Comparison of ENCODE assay signal across 10 cellular contexts in the genomic region with DNA sequence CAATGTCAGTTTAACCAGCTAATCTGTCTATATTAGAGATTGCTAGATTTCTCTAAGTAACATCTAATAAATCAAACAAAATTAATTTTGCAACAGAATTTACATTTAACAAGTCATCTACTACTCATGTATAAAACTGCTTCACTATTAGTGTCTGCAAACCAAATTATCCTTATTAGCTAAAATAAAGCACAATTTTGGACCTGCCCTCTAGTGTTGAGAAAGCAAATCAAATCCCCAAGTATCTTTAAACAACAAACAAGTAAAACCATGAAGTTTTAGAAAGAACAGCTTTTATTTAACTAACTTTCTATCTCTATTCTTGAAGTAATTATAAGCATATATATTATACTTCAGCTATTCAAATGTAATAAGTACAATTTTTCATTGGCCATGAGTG.
DNase-seq lines count a peak whose midpoint lies in the region; ATAC-seq and TF ChIP-seq lines count a peak whose summit lies in the region.
"Had no signal": no experiment of that assay in that cellular context is flagged by ENCODE, and none has a peak within 500 bp of the region (broad histone marks: within the 10 kb centered on the region; RNA-seq: fewer than 3 reads in every experiment).

No MANE protein-coding gene starts in this region.

- no peaks in the 10 kb centered on the region for H3K27me3 Mint-ChIP-seq in CD14-positive monocyte (ENCODE audit: low read depth in 3 of 3)
- no peaks in the 10 kb centered on the region for H3K27me3 Mint-ChIP-seq in activated T-helper 1 cell treated with anti-CD3 and anti-CD28 coated beads, Interleukin-12 subunit alpha, Interleukin-12 subunit beta, Interleukin-2, Interleukin-4 antibody, amounts not matched to agents 30 ng/mL and 10 ng/mL and 1 ng/mL, durations not matched to agents 14 hours and 24 hours and 36 hours (ENCODE audit: insufficient read depth)

- no peak overlapping the region for H3K4me2 ChIP-seq in mesenchymal stem cell (ENCODE audit: low read length, poor library complexity, severe bottlenecking)

- H3K27ac Mint-ChIP-seq in CD14-positive monocyte = no peak overlapping the region
- H3K27ac Mint-ChIP-seq in activated T-helper 1 cell treated with anti-CD3 and anti-CD28 coated beads, Interleukin-12 subunit alpha, Interleukin-12 subunit beta, Interleukin-2, Interleukin-4 antibody, amounts not matched to agents 30 ng/mL and 10 ng/mL and 1 ng/mL, durations not matched to agents 14 hours and 24 hours and 36 hours = no peak overlapping the region
- H3K27ac Mint-ChIP-seq: immature natural killer cell had no signal

- no peak overlapping the region for H3K9ac ChIP-seq in mesenchymal stem cell (ENCODE audit: low read length)

- no peak overlapping the region for H2BK5ac ChIP-seq in mesenchymal stem cell (ENCODE audit: low read depth, low read length, poor library complexity, severe bottlenecking)

- H3K4me1 ChIP-seq in body of pancreas (peaks cover 6% of the 10 kb centered on the region), mesenchymal stem cell (ENCODE audit: control insufficient read depth, insufficient read depth, low read depth, low read length) (no peaks in the 10 kb centered on the region)

- POLR2A ChIA-PET in HEK293T (lab: Yijun Ruan, JAX) = no interaction called here

- no peak for ATAC-seq in body of pancreas

- CTCF ChIA-PET in HEK293T (lab: Yijun Ruan, JAX) = interaction anchor here (0.5 to 0.6 kb wide), 2 partner anchors 31 to 119 kb away, joined by 3 read pairs; no protein-coding TSS in a partner anchor

- H3K18ac ChIP-seq in mesenchymal stem cell (ENCODE audit: low read depth in 1 of 2, low read length in 2 of 2) = no peak overlapping the region

- no peak for DNase-seq in CD14-positive monocyte (ENCODE audit: low spot score)
- DNase-seq in HL-60 (ENCODE audit: low read depth in 1 of 2, low spot score in 1 of 2) = no peak
- no peak for DNase-seq in body of pancreas
- DNase-seq in mesenchymal stem cell = peak; percentile 31
- no peak for DNase-seq in HT-29 (ENCODE audit: low spot score)
- no peak for DNase-seq in activated T-helper 1 cell treated with anti-CD3 and anti-CD28 coated beads, Interleukin-12 subunit alpha, Interleukin-12 subunit beta, Interleukin-2, Interleukin-4 antibody, amounts not matched to agents 30 ng/mL and 10 ng/mL and 1 ng/mL, durations not matched to agents 14 hours and 24 hours and 36 hours (ENCODE audit: low spot score)
- DNase-seq in NCI-H345 treated with DMSO at 0.1 percent for 48 hours (lab: John Stamatoyannopoulos, UW; ENCODE audit: unreplicated experiment) = no peak
- DNase-seq in HEK293T (ENCODE audit: extremely low spot score) = no peak
- DNase-seq: immature natural killer cell, NCI-H1105 had no signal

- H3K4ac ChIP-seq in mesenchymal stem cell (ENCODE audit: low read depth in 1 of 2, low read length in 2 of 2) = no peak overlapping the region

- TF ChIP-seq POLR2A in body of pancreas (IDR thresholded peaks at IDR 0.05) = no peak

- H3K4me3 Mint-ChIP-seq in CD14-positive monocyte = no peak overlapping the region
- H3K4me3 Mint-ChIP-seq in activated T-helper 1 cell treated with anti-CD3 and anti-CD28 coated beads, Interleukin-12 subunit alpha, Interleukin-12 subunit beta, Interleukin-2, Interleukin-4 antibody, amounts not matched to agents 30 ng/mL and 10 ng/mL and 1 ng/mL, durations not matched to agents 14 hours and 24 hours and 36 hours = no peak overlapping the region
- H3K4me3 Mint-ChIP-seq: immature natural killer cell had no signal

- H2AK5ac ChIP-seq in mesenchymal stem cell (ENCODE audit: low read length, severe bottlenecking) = no peak overlapping the region

- H3K9me3 ChIP-seq in body of pancreas (no peaks in the 10 kb centered on the region), mesenchymal stem cell (ENCODE audit: control insufficient read depth, low read length) (no peaks in the 10 kb centered on the region)

- no peak overlapping the region for H3K14ac ChIP-seq in mesenchymal stem cell (ENCODE audit: low read length in 2 of 2)

- no peak overlapping the region for H4K8ac ChIP-seq in mesenchymal stem cell (ENCODE audit: low read length)

- no peaks in the 10 kb centered on the region for H3K4me1 Mint-ChIP-seq in CD14-positive monocyte
- H3K4me1 Mint-ChIP-seq in activated T-helper 1 cell treated with anti-CD3 and anti-CD28 coated beads, Interleukin-12 subunit alpha, Interleukin-12 subunit beta, Interleukin-2, Interleukin-4 antibody, amounts not matched to agents 30 ng/mL and 10 ng/mL and 1 ng/mL, durations not matched to agents 14 hours and 24 hours and 36 hours (ENCODE audit: low read depth) = no peaks in the 10 kb centered on the region
- H3K4me1 Mint-ChIP-seq: immature natural killer cell had no signal

- H2BK15ac ChIP-seq in mesenchymal stem cell (ENCODE audit: low read depth, poor library complexity, severe bottlenecking) = no peak overlapping the region

- H3K36me3 ChIP-seq in body of pancreas (replicated peaks in 1 of 2; ENCODE audit: insufficient read depth in 1 of 2, low read depth in 2 of 2) (no peaks in the 10 kb centered on the region), mesenchymal stem cell (ENCODE audit: control insufficient read depth in 1 of 2, insufficient read depth in 2 of 2, low read depth in 1 of 2, low read length in 2 of 2) (peaks cover 3 to 34% of the 10 kb centered on the region in 2 experiments)

- H3K36me3 Mint-ChIP-seq in CD14-positive monocyte = peaks cover 30 to 33% of the 10 kb centered on the region in 2 donors
- H3K36me3 Mint-ChIP-seq in activated T-helper 1 cell treated with anti-CD3 and anti-CD28 coated beads, Interleukin-12 subunit alpha, Interleukin-12 subunit beta, Interleukin-2, Interleukin-4 antibody, amounts not matched to agents 30 ng/mL and 10 ng/mL and 1 ng/mL, durations not matched to agents 14 hours and 24 hours and 36 hours (ENCODE audit: low read depth) = peaks cover 5% of the 10 kb centered on the region

- TF ChIP-seq CTCF in CD14-positive monocyte (IDR thresholded peaks at IDR 0.05) = peak; percentile 59
- TF ChIP-seq CTCF in HL-60 (IDR thresholded peaks at IDR 0.05; ENCODE audit: insufficient read depth, low read length) = peak; percentile 10
- peak in 5 of 7 experiments; percentile 6 to 38 (median 28) for TF ChIP-seq CTCF in body of pancreas (IDR thresholded peaks at IDR 0.05)

- H3K27me3 ChIP-seq in HL-60 (ENCODE audit: insufficient read depth, poor library complexity, severe bottlenecking) (no peaks in the 10 kb centered on the region), body of pancreas (no peaks in the 10 kb centered on the region), mesenchymal stem cell (ENCODE audit: control insufficient read depth in 1 of 2, insufficient read depth in 1 of 2, low read length in 2 of 2) (no peaks in the 10 kb centered on the region)

- no peak overlapping the region for H3K23ac ChIP-seq in mesenchymal stem cell (ENCODE audit: low read length in 2 of 2)

- H2AFZ ChIP-seq in mesenchymal stem cell (ENCODE audit: low read depth, low read length) = no peak overlapping the region

- intact Hi-C loops in CD14-positive monocyte (cut with micrococcal nuclease) = no loop called here
- intact Hi-C loops in body of pancreas (cut with DNase I) = no loop called here
- intact Hi-C loops in activated T-helper 1 cell treated with anti-CD3 and anti-CD28 coated beads, Interleukin-12 subunit alpha, Interleukin-12 subunit beta, Interleukin-2, Interleukin-4 antibody, amounts not matched to agents 30 ng/mL and 10 ng/mL and 1 ng/mL, durations not matched to agents 14 hours and 24 hours and 36 hours (cut with micrococcal nuclease) = no loop called here

- H3K79me1 ChIP-seq in mesenchymal stem cell (replicated peaks; ENCODE audit: low read length, poor library complexity, severe bottlenecking) = no peaks in the 10 kb centered on the region

- no peak overlapping the region for H2BK12ac ChIP-seq in mesenchymal stem cell (ENCODE audit: low read length in 2 of 2)

- H3K4me3 ChIP-seq in HL-60 (replicated peaks; ENCODE audit: insufficient read depth, low read length) (no peak overlapping the region), body of pancreas (no peak overlapping the region), mesenchymal stem cell (ENCODE audit: insufficient read depth in 1 of 2, low read depth in 1 of 2, low read length in 2 of 2) (no peak overlapping the region)

- H3K27ac ChIP-seq in HL-60 (replicated peaks) (no peak overlapping the region), body of pancreas (no peak overlapping the region), mesenchymal stem cell (ENCODE audit: low read length, poor library complexity, severe bottlenecking) (no peak overlapping the region)

- no peaks in the 10 kb centered on the region for H3K9me3 Mint-ChIP-seq in CD14-positive monocyte
- H3K9me3 Mint-ChIP-seq in activated T-helper 1 cell treated with anti-CD3 and anti-CD28 coated beads, Interleukin-12 subunit alpha, Interleukin-12 subunit beta, Interleukin-2, Interleukin-4 antibody, amounts not matched to agents 30 ng/mL and 10 ng/mL and 1 ng/mL, durations not matched to agents 14 hours and 24 hours and 36 hours = no peaks in the 10 kb centered on the region
- H3K9me3 Mint-ChIP-seq: immature natural killer cell had no signal

- no peak overlapping the region for H2BK120ac ChIP-seq in mesenchymal stem cell (ENCODE audit: low read depth, low read length)

- no peak overlapping the region for H4K91ac ChIP-seq in mesenchymal stem cell (ENCODE audit: low read length)

TF ChIP-seq in HEK293T, 16 proteins besides CTCF, POLR2A, EP300 and RAD21:
- TF ChIP-seq L3MBTL2 (conservative IDR thresholded peaks at IDR 0.05) (no peak), NFRKB (IDR thresholded peaks at IDR 0.05) (no peak), LEF1 (IDR thresholded peaks at IDR 0.05; ENCODE audit: borderline replicate concordance) (no peak), BHLHE40 (IDR thresholded peaks at IDR 0.05; ENCODE audit: borderline replicate concordance) (no peak), FOXM1 (IDR thresholded peaks at IDR 0.05; ENCODE audit: borderline replicate concordance) (no peak), FOXA1 (IDR thresholded peaks at IDR 0.05) (no peak), ARNT (IDR thresholded peaks at IDR 0.05) (no peak), SUZ12 (IDR thresholded peaks at IDR 0.05) (no peak), HDGF (IDR thresholded peaks at IDR 0.05; ENCODE audit: borderline replicate concordance) (no peak), CTBP1 (IDR thresholded peaks at IDR 0.05; ENCODE audit: borderline replicate concordance) (no peak)
- TF ChIP-seq, protein P1, sequence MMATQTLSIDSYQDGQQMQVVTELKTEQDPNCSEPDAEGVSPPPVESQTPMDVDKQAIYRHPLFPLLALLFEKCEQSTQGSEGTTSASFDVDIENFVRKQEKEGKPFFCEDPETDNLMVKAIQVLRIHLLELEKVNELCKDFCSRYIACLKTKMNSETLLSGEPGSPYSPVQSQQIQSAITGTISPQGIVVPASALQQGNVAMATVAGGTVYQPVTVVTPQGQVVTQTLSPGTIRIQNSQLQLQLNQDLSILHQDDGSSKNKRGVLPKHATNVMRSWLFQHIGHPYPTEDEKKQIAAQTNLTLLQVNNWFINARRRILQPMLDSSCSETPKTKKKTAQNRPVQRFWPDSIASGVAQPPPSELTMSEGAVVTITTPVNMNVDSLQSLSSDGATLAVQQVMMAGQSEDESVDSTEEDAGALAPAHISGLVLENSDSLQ (IDR thresholded peaks at IDR 0.05) = no peak
